ENCODE assay signal across 16 cellular contexts in genomic region chrX:68835104-68835442, GRCh38. TPM values are rescaled to one million over a fixed set of nuclear protein-coding genes. Genes with fewer than 3 reads are reported as not detected.
DNase-seq lines count a peak whose midpoint lies in the region; ATAC-seq and TF ChIP-seq lines count a peak whose summit lies in the region.
"Had no signal": no experiment of that assay in that cellular context is flagged by ENCODE, and none has a peak within 500 bp of the region (broad histone marks: within the 10 kb centered on the region; RNA-seq: fewer than 3 reads in every experiment).

No MANE protein-coding gene starts in this region.

- H3K4me3 ChIP-seq in mammary epithelial cell (replicated peaks in 1 of 3; ENCODE audit: insufficient read depth in 1 of 3, low read depth in 2 of 3, low read length in 3 of 3), result no peak overlapping the region
- H3K4me3 ChIP-seq in subcutaneous abdominal adipose tissue (ENCODE audit: low read depth in 1 of 5, low read length in 5 of 5), result no peak overlapping the region

- H3K36me3 Mint-ChIP-seq in nephron (ENCODE audit: low read depth), result peaks cover 43% of the 10 kb centered on the region

- 85% methylated on average over 2 of the region's 3 CpGs for WGBS in mammary epithelial cell (ENCODE audit: low coverage, missing lambda C conversion rate)

- dilution Hi-C loops in mammary epithelial cell (cut with HindIII; ENCODE audit: low sequenced_read_pairs), result no loop called here

- CTCF ChIA-PET in mammary epithelial cell (lab: Charles Lee; ENCODE audit: low non-redundant PET), result no interaction called here

- H3K27me3 ChIP-seq in mammary epithelial cell (ENCODE audit: insufficient read depth, low read length) (no peaks in the 10 kb centered on the region), subcutaneous abdominal adipose tissue (ENCODE audit: control insufficient read depth in 5 of 5, insufficient read depth in 4 of 5, low read length in 5 of 5) (peaks cover 0 to 14% (median 8%) of the 10 kb centered on the region in 5 donors)

- H3K4me2 ChIP-seq in mammary epithelial cell (ENCODE audit: insufficient read depth, low read depth, low read length), result peak overlapping the region; percentile 64

- peak overlapping the region; percentile 81 for H3K27ac ChIP-seq in mammary epithelial cell (ENCODE audit: insufficient read depth, low read depth, low read length)
- peak overlapping the region; percentile 62 for H3K27ac ChIP-seq in subcutaneous abdominal adipose tissue (ENCODE audit: low read depth, low read length)
- H3K27ac ChIP-seq: C4-2B had no signal

- H3K9ac ChIP-seq in mammary epithelial cell (ENCODE audit: insufficient read depth, low read length) (no peak overlapping the region), subcutaneous abdominal adipose tissue (ENCODE audit: low read length in 5 of 5) (peak overlapping the region in 2 of 5 donors; percentile 20 to 44)

- H3K79me2 ChIP-seq in mammary epithelial cell (ENCODE audit: insufficient read depth, low read length), result peaks cover 100% of the 10 kb centered on the region

- no peaks in the 10 kb centered on the region for H3K27me3 Mint-ChIP-seq in nephron (ENCODE audit: low read depth)

- H3K9me3 Mint-ChIP-seq in nephron, result peaks cover 6% of the 10 kb centered on the region
- H3K9me3 Mint-ChIP-seq: HFFc6, IgD-negative memory B cell had no signal

- H2AFZ ChIP-seq in mammary epithelial cell (ENCODE audit: low read depth, low read length), result no peak overlapping the region

- no peaks in the 10 kb centered on the region for H4K20me1 ChIP-seq in mammary epithelial cell (ENCODE audit: insufficient read depth, low read length)

- in situ Hi-C loops in mammary epithelial cell (cut with MboI; ENCODE audit: low sequenced_read_pairs in 2 of 2), result loop anchor here (10.0 to 25.0 kb wide), 3 partner anchors 100 to 302 kb away; no protein-coding TSS in a partner anchor

- intact Hi-C loops in mammary epithelial cell (cut with micrococcal nuclease), result loop anchor here (2.0 kb wide), 1 partner anchor 100 kb away; no protein-coding TSS in a partner anchor

- H3K27ac Mint-ChIP-seq in nephron, result no peak overlapping the region
- H3K27ac Mint-ChIP-seq: HFFc6, IgD-negative memory B cell had no signal

- H3K4me1 Mint-ChIP-seq in nephron, result peaks cover 19% of the 10 kb centered on the region

- H3K4me1 ChIP-seq in mammary epithelial cell (ENCODE audit: insufficient read depth, low read length), result peaks cover 41% of the 10 kb centered on the region
- peaks cover 0 to 90% (median 66%) of the 10 kb centered on the region in 5 donors for H3K4me1 ChIP-seq in subcutaneous abdominal adipose tissue (ENCODE audit: control insufficient read depth in 5 of 5, insufficient read depth in 5 of 5, low read length in 5 of 5)

- peak overlapping the region; percentile 53 to 97 (median 72) for H3K4me3 Mint-ChIP-seq in nephron
- H3K4me3 Mint-ChIP-seq: HFFc6, IgD-negative memory B cell had no signal

- H3K9me3 ChIP-seq in mammary epithelial cell (replicated peaks; ENCODE audit: insufficient read depth, low read length) (no peaks in the 10 kb centered on the region), subcutaneous abdominal adipose tissue (ENCODE audit: control insufficient read depth in 5 of 5, low read length in 5 of 5) (no peaks in the 10 kb centered on the region)

- no TSS peak for BruUV-seq in mammary epithelial cell (replicated peaks; lab: Mats Ljungman, UMichigan)

- ATAC-seq in HG03469 (IDR thresholded peaks at IDR 0.05; ENCODE audit: unreplicated experiment) (no peak), GM21423 (IDR thresholded peaks at IDR 0.05; ENCODE audit: unreplicated experiment) (no peak)

- TF ChIP-seq CTCF in mammary epithelial cell (conservative IDR thresholded peaks at IDR 0.05 in 1 of 2, IDR thresholded peaks at IDR 0.05 in 1 of 2; ENCODE audit: extremely low read depth in 1 of 2, insufficient read depth in 1 of 2, low read depth in 1 of 2, low read length in 2 of 2) (no peak), nephron (IDR thresholded peaks at IDR 0.05; ENCODE audit: unreplicated experiment in 3 of 3) (no peak)

- H3K36me3 ChIP-seq in mammary epithelial cell (ENCODE audit: insufficient read depth, low read length) (peaks cover 5% of the 10 kb centered on the region), subcutaneous abdominal adipose tissue (ENCODE audit: control insufficient read depth in 5 of 5, insufficient read depth in 5 of 5, low read length in 5 of 5) (peaks cover 0 to 22% (median 15%) of the 10 kb centered on the region in 5 donors)

- peak; percentile 1 for DNase-seq in activated CD8-positive, alpha-beta memory T cell treated with anti-CD3 and anti-CD28 coated beads, Interleukin-2, amount 50 U/mL, for 4 hours
- DNase-seq in activated CD8-positive, alpha-beta memory T cell treated with anti-CD3 and anti-CD28 coated beads, Interleukin-2, amount 50 U/mL, for 48 hours, result no peak
- no peak for DNase-seq in mammary epithelial cell
- no peak for DNase-seq in HPDE6-E6E7 (ENCODE audit: extremely low spot score)
- DNase-seq: 8988T, COR-L47, DMS153, EL, HFFc6, NCI-H226 had no signal

RNA-seq across cellular contexts. Expression of gene EFNB1, which starts 6.3 kb away (rescaled TPM):
- 100 to 1,000 TPM; 143 to 167 TPM for total RNA-seq in mammary epithelial cell
- 121 TPM for polyA plus RNA-seq in mammary epithelial cell
- polyA minus RNA-seq in mammary epithelial cell, result 68.9 TPM
